ENCODE assay signal across 12 cellular contexts in genomic region chr4:38509551-38509950, GRCh38.
DNase-seq lines count a peak whose midpoint lies in the region; ATAC-seq and TF ChIP-seq lines count a peak whose summit lies in the region.
"Had no signal": no experiment of that assay in that cellular context is flagged by ENCODE, and none has a peak within 500 bp of the region (broad histone marks: within the 10 kb centered on the region; RNA-seq: fewer than 3 reads in every experiment).

No MANE protein-coding gene starts in this region.

- ATAC-seq in GM18502 (IDR thresholded peaks at IDR 0.05; ENCODE audit: poor library complexity, unreplicated experiment) (peak; percentile 70), GM21737 (IDR thresholded peaks at IDR 0.05; ENCODE audit: unreplicated experiment) (peak; percentile 54)
- ATAC-seq: HCT116 had no signal

- no peaks in the 10 kb centered on the region for H3K27me3 ChIP-seq in breast epithelium
- H3K27me3 ChIP-seq: tibial artery had no signal

- no peaks in the 10 kb centered on the region for H3K4me1 ChIP-seq in breast epithelium
- H3K4me1 ChIP-seq: tibial artery had no signal

- no peak for TF ChIP-seq CTCF in breast epithelium (IDR thresholded peaks at IDR 0.05)

- H3K36me3 ChIP-seq in breast epithelium: no peaks in the 10 kb centered on the region
- H3K36me3 ChIP-seq: tibial artery had no signal

- intact Hi-C loops in breast epithelium (cut with DNase I; ENCODE audit: low total_unique reads): no loop called here

- TF ChIP-seq POLR2A in breast epithelium (IDR thresholded peaks at IDR 0.05): no peak

- DNase-seq in activated CD4-positive, alpha-beta T cell treated with anti-CD3 and anti-CD28 coated beads for 48 hours: peak; percentile 31
- peak; percentile 26 for DNase-seq in effector CD4-positive, alpha-beta T cell
- no peak for DNase-seq in NCI-H2171 treated with DMSO at 0.1 percent for 48 hours (lab: John Stamatoyannopoulos, UW)
- no peak for DNase-seq in breast epithelium (ENCODE audit: low spot score in 2 of 2)
- DNase-seq in NCI-H146 (lab: John Stamatoyannopoulos, UW): no peak
- DNase-seq in OCI-M2 (lab: John Stamatoyannopoulos, UW; ENCODE audit: unreplicated experiment): no peak
- DNase-seq: kidney, nucleus accumbens, tibial artery had no signal

- H3K9me3 ChIP-seq in breast epithelium: no peaks in the 10 kb centered on the region
- H3K9me3 ChIP-seq: tibial artery had no signal

- H3K4me3 ChIP-seq in breast epithelium: no peak overlapping the region
- H3K4me3 ChIP-seq: tibial artery had no signal

- H3K27ac ChIP-seq in breast epithelium: no peak overlapping the region
- H3K27ac ChIP-seq: tibial artery had no signal

Comparison
In these comparisons a context has a peak if more than half of its experiments do, and no peak if none do; other contexts are left out.
1. DNase-seq: peak in activated CD4-positive, alpha-beta T cell treated with anti-CD3 and anti-CD28 coated beads for 48 hours (single experiment) and effector CD4-positive, alpha-beta T cell (single experiment); none in NCI-H2171 treated with DMSO at 0.1 percent for 48 hours (single experiment), breast epithelium (0 of 2), NCI-H146 (single experiment) and OCI-M2 (single experiment).